ENCODE assay signal across 1 cellular context in the genomic region with DNA sequence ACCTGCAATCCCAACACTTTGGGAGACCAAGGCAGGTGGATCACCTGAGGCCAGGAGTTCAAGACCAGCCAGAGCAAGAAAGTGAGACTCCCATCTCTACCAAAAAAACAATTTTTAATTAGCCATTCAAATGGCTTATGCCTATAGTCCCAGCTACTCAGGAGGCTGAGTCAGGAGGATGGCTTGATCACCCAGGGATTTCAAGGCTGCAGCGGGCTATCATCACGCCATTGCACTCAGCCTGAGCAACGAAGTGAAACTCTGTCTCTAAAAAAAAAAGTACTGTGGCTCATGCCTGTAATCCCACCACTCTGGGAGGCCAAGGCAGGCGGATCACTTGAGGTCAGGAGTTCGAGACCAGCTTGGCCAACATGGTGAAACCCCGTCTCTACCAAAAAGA.
TF ChIP-seq lines count a peak whose summit lies in the region.

No MANE protein-coding gene starts in this region.

TF ChIP-seq in K562, 482 proteins besides CTCF, POLR2A, EP300 and RAD21:
- peak; percentile 32; the same call in 1 of the 2 replicates for TF ChIP-seq MAX (CRISPR knock-in tag; IDR thresholded peaks at IDR 0.05)
- TF ChIP-seq ZBTB33 (CRISPR knock-in tag; IDR thresholded peaks at IDR 0.05) = peak; percentile 35; the same call in 1 of the 2 replicates
- TF ChIP-seq USF1 (CRISPR knock-in tag; IDR thresholded peaks at IDR 0.05) = peak; percentile 27; the same call in 1 of the 2 replicates
